In genomic region chr7:100132697-100133137, GRCh38 we compare ENCODE assay signal across 8 cellular contexts. TPM values are rescaled to one million over a fixed set of nuclear protein-coding genes. Genes with fewer than 3 reads are reported as not detected.
DNase-seq lines count a peak whose midpoint lies in the region; ATAC-seq lines count a peak whose summit lies in the region.

No MANE protein-coding gene starts in this region.

- H3K9ac ChIP-seq in BLaER1 treated with 17β-estradiol and CSF1 and Interleukin-3, amounts not matched to agents 10 nM and 100 nM, result 0 out of 22 replicates have a peak overlapping the region, but pooled peaks of 1 of the 11 experiments have one; percentile 1

- no peaks in the 10 kb centered on the region for H3K36me3 Mint-ChIP-seq in activated naive CD4-positive, alpha-beta T cell treated with anti-CD3 and anti-CD28 coated beads, Interleukin-2, amount 10 ng/mL, durations not matched to agents 7 days and 5 days

- no peak overlapping the region for H3K4me3 Mint-ChIP-seq in activated naive CD4-positive, alpha-beta T cell treated with anti-CD3 and anti-CD28 coated beads, Interleukin-2, amount 10 ng/mL, durations not matched to agents 7 days and 5 days

- H3K4me2 ChIP-seq in BLaER1 treated with 17β-estradiol and CSF1 and Interleukin-3, amounts not matched to agents 10 nM and 100 nM, result peak overlapping the region in 7 of 11 experiments; percentile 11 to 56 (median 31); a peak in 11 of 22 replicates

- CTCF ChIA-PET in activated naive CD4-positive, alpha-beta T cell treated with anti-CD3 and anti-CD28 coated beads, Interleukin-2, amount 10 ng/mL, durations not matched to agents 7 days and 5 days (lab: Charles Lee), result interaction anchor here (0.6 to 5.0 kb wide), 39 partner anchors 9 to 456 kb away, joined by 3 to 46 read pairs (median 5); partner anchors contain the start of genes AP4M1 and MCM7

- H3K4me1 ChIP-seq in BLaER1 treated with 17β-estradiol and CSF1 and Interleukin-3, amounts not matched to agents 10 nM and 100 nM, result peaks cover 8 to 42% (median 27%) of the 10 kb centered on the region in 10 experiments

- peaks cover 16% of the 10 kb centered on the region for H3K27me3 Mint-ChIP-seq in activated naive CD4-positive, alpha-beta T cell treated with anti-CD3 and anti-CD28 coated beads, Interleukin-2, amount 10 ng/mL, durations not matched to agents 7 days and 5 days

- H3K27ac ChIP-seq in BLaER1 treated with 17β-estradiol and CSF1 and Interleukin-3, amounts not matched to agents 10 nM and 100 nM, result no peak overlapping the region

- H3K4me3 ChIP-seq in BLaER1 treated with 17β-estradiol and CSF1 and Interleukin-3, amounts not matched to agents 10 nM and 100 nM, result no peak overlapping the region

- no peaks in the 10 kb centered on the region for H3K36me3 ChIP-seq in BLaER1 treated with 17β-estradiol and CSF1 and Interleukin-3, amounts not matched to agents 10 nM and 100 nM

- intact Hi-C loops in Right ventricle myocardium inferior (cut with DNase I), result loop anchor here (5.0 kb wide), 1 partner anchor 220 kb away; no protein-coding TSS in a partner anchor

- H3K27ac Mint-ChIP-seq in activated naive CD4-positive, alpha-beta T cell treated with anti-CD3 and anti-CD28 coated beads, Interleukin-2, amount 10 ng/mL, durations not matched to agents 7 days and 5 days, result no peak overlapping the region

- H4K20me1 ChIP-seq in BLaER1 treated with 17β-estradiol and CSF1 and Interleukin-3, amounts not matched to agents 10 nM and 100 nM, result no peaks in the 10 kb centered on the region

- H3K4me1 Mint-ChIP-seq in activated naive CD4-positive, alpha-beta T cell treated with anti-CD3 and anti-CD28 coated beads, Interleukin-2, amount 10 ng/mL, durations not matched to agents 7 days and 5 days, result peaks cover 36% of the 10 kb centered on the region

- no peaks in the 10 kb centered on the region for H3K9me3 ChIP-seq in BLaER1 treated with 17β-estradiol and CSF1 and Interleukin-3, amounts not matched to agents 10 nM and 100 nM (replicated peaks in 1 of 11)

- H3K27me3 ChIP-seq in BLaER1 treated with 17β-estradiol and CSF1 and Interleukin-3, amounts not matched to agents 10 nM and 100 nM, result peaks cover 4 to 21% (median 16%) of the 10 kb centered on the region in 11 experiments; a peak in 12 of 22 replicates

- H3K9me3 Mint-ChIP-seq in activated naive CD4-positive, alpha-beta T cell treated with anti-CD3 and anti-CD28 coated beads, Interleukin-2, amount 10 ng/mL, durations not matched to agents 7 days and 5 days, result no peaks in the 10 kb centered on the region

- DNase-seq in GM19240 (ENCODE audit: insufficient read length, low spot score) (peak; percentile 57), LoVo (ENCODE audit: low spot score) (peak; percentile 62), SHP77 (lab: John Stamatoyannopoulos, UW) (peak; percentile 61 to 74), Right ventricle myocardium inferior (ENCODE audit: missing footprints) (no peak), pulmonary artery endothelial cell (ENCODE audit: low read depth, low spot score) (peak; percentile 29)
- peak; percentile 81 for DNase-seq in activated naive CD4-positive, alpha-beta T cell treated with anti-CD3 and anti-CD28 coated beads, Interleukin-2, amount 10 ng/mL, durations not matched to agents 7 days and 5 days

- ATAC-seq in Right ventricle myocardium inferior (peak; percentile 53), GM21447 (IDR thresholded peaks at IDR 0.05; ENCODE audit: unreplicated experiment) (no peak)

RNA-seq across cellular contexts. Expression of gene MBLAC1, which starts 6.0 kb away (rescaled TPM):
- total RNA-seq in Right ventricle myocardium inferior, result 2.1 TPM
- total RNA-seq in pulmonary artery endothelial cell, result 2.5 and 3.0 TPM in 2 replicates

RNA-seq across cellular contexts. Expression of gene CNPY4, which starts 13.3 kb away (rescaled TPM):
- total RNA-seq in Right ventricle myocardium inferior (10.6 TPM), pulmonary artery endothelial cell (34.7 and 51.5 TPM in 2 replicates)

RNA-seq across cellular contexts. Expression of gene TAF6, which starts 13.6 kb away (rescaled TPM):
- total RNA-seq in Right ventricle myocardium inferior (29.3 TPM), pulmonary artery endothelial cell (30.5 and 40.4 TPM in 2 replicates)

RNA-seq across cellular contexts. Expression of gene LAMTOR4, which starts 16.0 kb away (rescaled TPM):
- total RNA-seq in Right ventricle myocardium inferior (99.4 TPM), pulmonary artery endothelial cell (68.4 and 109 TPM in 2 replicates)

RNA-seq across cellular contexts. Expression of gene TRAPPC14, which starts 25.8 kb away (rescaled TPM):
- total RNA-seq in Right ventricle myocardium inferior, result 7.1 TPM
- 6.3 and 8.6 TPM in 2 replicates for total RNA-seq in pulmonary artery endothelial cell
